In the genomic region with DNA sequence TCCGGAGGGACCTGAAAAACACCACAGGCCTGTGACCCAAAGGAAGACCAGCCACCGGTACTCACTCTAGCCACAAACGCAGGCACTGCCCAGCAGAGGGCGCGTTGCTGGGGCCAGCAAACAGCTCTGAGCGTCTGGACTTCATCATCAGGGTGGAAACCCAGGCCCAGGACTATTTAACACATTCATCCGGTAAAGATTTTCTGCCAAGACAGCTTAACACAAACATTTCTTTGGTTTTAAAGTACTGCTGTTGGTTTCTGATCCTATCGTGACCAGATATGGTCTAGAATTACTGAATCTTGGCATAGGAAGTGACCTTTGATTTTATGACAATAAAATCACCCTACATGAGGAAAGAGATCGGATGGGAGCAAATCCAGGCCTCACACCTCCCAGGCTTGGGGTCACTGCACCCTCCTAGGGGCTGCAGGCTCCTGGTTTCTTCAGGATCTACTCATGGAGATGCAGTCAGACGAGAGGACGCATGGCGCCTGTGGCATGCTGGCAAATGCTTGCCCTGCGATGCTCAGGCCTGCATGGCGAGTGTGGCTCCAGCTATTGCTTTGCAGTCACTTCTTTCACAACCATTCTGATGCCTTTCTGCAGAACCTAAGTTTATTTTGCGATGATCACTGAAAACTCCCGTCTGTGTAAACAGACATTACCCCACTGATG, we compare ENCODE assay signal across 8 cellular contexts.
DNase-seq lines count a peak whose midpoint lies in the region; ATAC-seq and TF ChIP-seq lines count a peak whose summit lies in the region.

No MANE protein-coding gene starts in this region.

- peak; percentile 80 for ATAC-seq in GM21447 (IDR thresholded peaks at IDR 0.05; ENCODE audit: unreplicated experiment)
- peak; percentile 51 for ATAC-seq in activated T-helper 17 cell treated with anti-CD3 and anti-CD28 coated beads, Interleukin-2, amount 50 U/mL, for 72 hours (replicated peaks)

- H3K27me3 ChIP-seq in KMS-11 (ENCODE audit: insufficient read depth, low read depth): no peaks in the 10 kb centered on the region

- H3K36me3 Mint-ChIP-seq in activated T-helper 17 cell treated with anti-CD3 and anti-CD28 coated beads, Interleukin-2, amount 50 U/mL, for 72 hours (ENCODE audit: low read depth): no peaks in the 10 kb centered on the region

- H3K27ac Mint-ChIP-seq in activated T-helper 17 cell treated with anti-CD3 and anti-CD28 coated beads, Interleukin-2, amount 50 U/mL, for 72 hours: no peak overlapping the region

- TF ChIP-seq CTCF in KMS-11 (conservative IDR thresholded peaks at IDR 0.05; ENCODE audit: low read depth, low read length): peak; percentile 55

- H3K9ac ChIP-seq in KMS-11: no peak overlapping the region

- H3K36me3 ChIP-seq in KMS-11 (ENCODE audit: insufficient read depth): no peaks in the 10 kb centered on the region

- no peak overlapping the region for H3K4me3 ChIP-seq in KMS-11 (IDR thresholded peaks at IDR 0.05; ENCODE audit: insufficient read depth, low read depth, low read length)

- H3K27ac ChIP-seq in KMS-11: no peak overlapping the region

- no peak overlapping the region for H2AFZ ChIP-seq in KMS-11 (ENCODE audit: low read depth)

- H3K9me3 Mint-ChIP-seq in activated T-helper 17 cell treated with anti-CD3 and anti-CD28 coated beads, Interleukin-2, amount 50 U/mL, for 72 hours: no peaks in the 10 kb centered on the region

- no peak overlapping the region for H3K4me3 Mint-ChIP-seq in activated T-helper 17 cell treated with anti-CD3 and anti-CD28 coated beads, Interleukin-2, amount 50 U/mL, for 72 hours

- H3K4me1 ChIP-seq in KMS-11 (ENCODE audit: low read depth, poor library complexity, severe bottlenecking): no peaks in the 10 kb centered on the region

- no peaks in the 10 kb centered on the region for H3K79me2 ChIP-seq in KMS-11 (ENCODE audit: insufficient read depth, low read depth)

- H4K20me1 ChIP-seq in KMS-11 (ENCODE audit: insufficient read depth): no peaks in the 10 kb centered on the region

- peaks cover 17% of the 10 kb centered on the region for H3K27me3 Mint-ChIP-seq in activated T-helper 17 cell treated with anti-CD3 and anti-CD28 coated beads, Interleukin-2, amount 50 U/mL, for 72 hours

- no peaks in the 10 kb centered on the region for H3K4me1 Mint-ChIP-seq in activated T-helper 17 cell treated with anti-CD3 and anti-CD28 coated beads, Interleukin-2, amount 50 U/mL, for 72 hours

- DNase-seq in SIG-M5 treated with dmso at 0.1 percent for 504 hours (lab: John Stamatoyannopoulos, UW; ENCODE audit: unreplicated experiment): peak; percentile 10
- DNase-seq in SIG-M5 (lab: John Stamatoyannopoulos, UW): no peak
- peak; percentile 23 for DNase-seq in iPS DF 19.7 (ENCODE audit: low read depth, low spot score)
- DNase-seq in stimulated activated CD8-positive, alpha-beta memory T cell treated with anti-CD3 and anti-CD28 coated beads, Interleukin-4, amount 100 ng/mL, for 48 hours: peak; percentile 55
- no peak for DNase-seq in T1000 (lab: John Stamatoyannopoulos, UW)

- no peak overlapping the region for H3K4me2 ChIP-seq in KMS-11

Comparison
In these comparisons a context has a peak if more than half of its experiments do, and no peak if none do; other contexts are left out.
1. DNase-seq: peak in SIG-M5 treated with dmso at 0.1 percent for 504 hours (single experiment), iPS DF 19.7 (single experiment) and stimulated activated CD8-positive, alpha-beta memory T cell treated with anti-CD3 and anti-CD28 coated beads, Interleukin-4, amount 100 ng/mL, for 48 hours (single experiment); none in SIG-M5 (single experiment) and T1000 (single experiment).